ENCODE assay signal across 9 cellular contexts in genomic region chr11:8807544-8808225, GRCh38.
A peak's percentile ranks its signal among the peaks of the same experiment; 100 is the strongest.
DNase-seq lines count a peak whose midpoint lies in the region; ATAC-seq and TF ChIP-seq lines count a peak whose summit lies in the region.
"Had no signal": no experiment of that assay in that cellular context is flagged by ENCODE, and none has a peak within 500 bp of the region (broad histone marks: within the 10 kb centered on the region; RNA-seq: fewer than 3 reads in every experiment).

No MANE protein-coding gene starts in this region.

- H3K4me3 Mint-ChIP-seq in HFFc6 (peak overlapping the region; percentile 98), progenitor cell of endocrine pancreas (ENCODE audit: low read depth) (no peak overlapping the region)
- H3K4me3 Mint-ChIP-seq: activated naive CD4-positive, alpha-beta T cell treated with anti-CD3 and anti-CD28 coated beads for 36 hours had no signal

- H3K9me3 Mint-ChIP-seq in HFFc6 (no peaks in the 10 kb centered on the region), progenitor cell of endocrine pancreas (ENCODE audit: low read depth) (no peaks in the 10 kb centered on the region)
- H3K9me3 Mint-ChIP-seq: activated naive CD4-positive, alpha-beta T cell treated with anti-CD3 and anti-CD28 coated beads for 36 hours had no signal

- TF ChIP-seq CTCF in HFFc6 (IDR thresholded peaks at IDR 0.05) (no peak), choroid plexus epithelial cell (conservative IDR thresholded peaks at IDR 0.05; ENCODE audit: low read depth, low read length) (no peak), progenitor cell of endocrine pancreas (IDR thresholded peaks at IDR 0.05; ENCODE audit: unreplicated experiment) (no peak)

- H3K4me1 Mint-ChIP-seq in HFFc6 (ENCODE audit: low read depth) (no peaks in the 10 kb centered on the region; the same call in none of the 2 replicates), progenitor cell of endocrine pancreas (ENCODE audit: low read depth) (peaks cover 33% of the 10 kb centered on the region)

- DNase-seq in HFFc6: peak; percentile 85
- peak; percentile 42 for DNase-seq in choroid plexus epithelial cell (ENCODE audit: low read depth)
- peak; percentile 78 for DNase-seq in stromal cell of bone marrow (ENCODE audit: low read depth)
- DNase-seq in progenitor cell of endocrine pancreas (ENCODE audit: low spot score, unreplicated experiment): no peak
- no peak for DNase-seq in NCI-H1694 treated with DMSO at 0.1 percent for 48 hours (lab: John Stamatoyannopoulos, UW)
- no peak for DNase-seq in cerebellar cortex (ENCODE audit: low spot score)
- DNase-seq: activated naive CD4-positive, alpha-beta T cell treated with anti-CD3 and anti-CD28 coated beads for 36 hours had no signal

- peaks cover 5% of the 10 kb centered on the region for H3K27me3 Mint-ChIP-seq in HFFc6 (ENCODE audit: insufficient read depth)
- H3K27me3 Mint-ChIP-seq in progenitor cell of endocrine pancreas: no peaks in the 10 kb centered on the region

- H3K36me3 Mint-ChIP-seq in HFFc6 (ENCODE audit: low read depth) (peaks cover 4% of the 10 kb centered on the region), progenitor cell of endocrine pancreas (ENCODE audit: insufficient read depth) (peaks cover 2% of the 10 kb centered on the region)

- no peaks in the 10 kb centered on the region for H3K27me3 ChIP-seq in layer of hippocampus (ENCODE audit: control insufficient read depth, insufficient read depth, low read length)

- H3K27ac Mint-ChIP-seq in HFFc6 (peak overlapping the region; percentile 100), progenitor cell of endocrine pancreas (no peak overlapping the region)
- H3K27ac Mint-ChIP-seq: activated naive CD4-positive, alpha-beta T cell treated with anti-CD3 and anti-CD28 coated beads for 36 hours had no signal

- H3K4me3 ChIP-seq in choroid plexus epithelial cell (ENCODE audit: low read depth, low read length): no peak overlapping the region

- ATAC-seq in HG03469 (IDR thresholded peaks at IDR 0.05; ENCODE audit: unreplicated experiment): no peak

- H3K27ac ChIP-seq in layer of hippocampus (ENCODE audit: low read depth, low read length): peak overlapping the region; percentile 46

Comparison
In these comparisons a context has a peak if more than half of its experiments do, and no peak if none do; other contexts are left out.
1. DNase-seq: peak in HFFc6 (single experiment), choroid plexus epithelial cell (single experiment) and stromal cell of bone marrow (single experiment); none in progenitor cell of endocrine pancreas (single experiment), NCI-H1694 treated with DMSO at 0.1 percent for 48 hours (single experiment) and cerebellar cortex (single experiment).